ENCODE assay signal across 10 cellular contexts in genomic region chr20:50792708-50793574, GRCh38. TPM values are rescaled to one million over a fixed set of nuclear protein-coding genes. Genes with fewer than 3 reads are reported as not detected.
DNase-seq lines count a peak whose midpoint lies in the region; ATAC-seq lines count a peak whose summit lies in the region.
"Had no signal": no experiment of that assay in that cellular context is flagged by ENCODE, and none has a peak within 500 bp of the region (broad histone marks: within the 10 kb centered on the region; RNA-seq: fewer than 3 reads in every experiment).

No MANE protein-coding gene starts in this region.

- no peak overlapping the region for H3K27ac ChIP-seq in naive thymus-derived CD4-positive, alpha-beta T cell (ENCODE audit: low read depth, low read length)

- no peaks in the 10 kb centered on the region for H3K27me3 Mint-ChIP-seq in activated naive CD8-positive, alpha-beta T cell
- H3K27me3 Mint-ChIP-seq in activated naive CD8-positive, alpha-beta T cell treated with anti-CD3 and anti-CD28 coated beads for 36 hours: no peaks in the 10 kb centered on the region
- no peaks in the 10 kb centered on the region for H3K27me3 Mint-ChIP-seq in activated naive CD8-positive, alpha-beta T cell treated with anti-CD3 and anti-CD28 coated beads, Interleukin-2, amount 50 U/mL, for 24 hours
- no peaks in the 10 kb centered on the region for H3K27me3 Mint-ChIP-seq in naive thymus-derived CD4-positive, alpha-beta T cell
- H3K27me3 Mint-ChIP-seq in activated CD4-positive, alpha-beta memory T cell treated with anti-CD3 and anti-CD28 coated beads, Interleukin-2, amount 10 ng/mL, durations not matched to agents 7 days and 5 days: no peaks in the 10 kb centered on the region

- peak overlapping the region; percentile 36 for H3K27ac Mint-ChIP-seq in activated naive CD8-positive, alpha-beta T cell
- H3K27ac Mint-ChIP-seq in activated naive CD8-positive, alpha-beta T cell treated with anti-CD3 and anti-CD28 coated beads for 36 hours: no peak overlapping the region
- H3K27ac Mint-ChIP-seq in activated naive CD8-positive, alpha-beta T cell treated with anti-CD3 and anti-CD28 coated beads, Interleukin-2, amount 50 U/mL, for 24 hours: peak overlapping the region; percentile 46
- peak overlapping the region in 5 of 9 donors; percentile 53 to 66 (median 63) for H3K27ac Mint-ChIP-seq in naive thymus-derived CD4-positive, alpha-beta T cell
- H3K27ac Mint-ChIP-seq in activated CD4-positive, alpha-beta memory T cell treated with anti-CD3 and anti-CD28 coated beads, Interleukin-2, amount 10 ng/mL, durations not matched to agents 7 days and 5 days: no peak overlapping the region

- no peak overlapping the region for H3K4me3 ChIP-seq in naive thymus-derived CD4-positive, alpha-beta T cell (ENCODE audit: low read length)

- no peaks in the 10 kb centered on the region for H3K9me3 ChIP-seq in naive thymus-derived CD4-positive, alpha-beta T cell (ENCODE audit: control insufficient read depth in 2 of 3, low read length in 3 of 3)

- no peaks in the 10 kb centered on the region for H3K27me3 ChIP-seq in naive thymus-derived CD4-positive, alpha-beta T cell (ENCODE audit: control insufficient read depth in 2 of 2, insufficient read depth in 2 of 2, low read length in 2 of 2)

- H3K4me1 ChIP-seq in naive thymus-derived CD4-positive, alpha-beta T cell (ENCODE audit: control insufficient read depth in 2 of 2, insufficient read depth in 2 of 2, low read length in 2 of 2): peaks cover 11 to 18% of the 10 kb centered on the region in 2 donors

- H3K4me3 Mint-ChIP-seq in activated naive CD8-positive, alpha-beta T cell: peak overlapping the region; percentile 69
- H3K4me3 Mint-ChIP-seq in activated naive CD8-positive, alpha-beta T cell treated with anti-CD3 and anti-CD28 coated beads for 36 hours: no peak overlapping the region
- no peak overlapping the region for H3K4me3 Mint-ChIP-seq in activated naive CD8-positive, alpha-beta T cell treated with anti-CD3 and anti-CD28 coated beads, Interleukin-2, amount 50 U/mL, for 24 hours
- peak overlapping the region in 8 of 10 donors; percentile 41 to 84 (median 67) for H3K4me3 Mint-ChIP-seq in naive thymus-derived CD4-positive, alpha-beta T cell
- no peak overlapping the region for H3K4me3 Mint-ChIP-seq in activated CD4-positive, alpha-beta memory T cell treated with anti-CD3 and anti-CD28 coated beads, Interleukin-2, amount 10 ng/mL, durations not matched to agents 7 days and 5 days

- intact Hi-C loops in naive thymus-derived CD4-positive, alpha-beta T cell (cut with micrococcal nuclease): loop anchor here (5.0 to 10.0 kb wide), 3 partner anchors 39 to 601 kb away; partner anchors contain the start of gene CEBPB (in 1 of the 2)

- peaks cover 0 to 4% (median 0%) of the 10 kb centered on the region in 3 experiments for H3K36me3 ChIP-seq in naive thymus-derived CD4-positive, alpha-beta T cell (ENCODE audit: control insufficient read depth in 2 of 3, insufficient read depth in 3 of 3, low read length in 3 of 3)

- DNase-seq in activated naive CD8-positive, alpha-beta T cell treated with anti-CD3 and anti-CD28 coated beads for 36 hours: no peak
- no peak for DNase-seq in activated naive CD8-positive, alpha-beta T cell treated with anti-CD3 and anti-CD28 coated beads, Interleukin-2, amount 50 U/mL, for 24 hours
- no peak for DNase-seq in naive thymus-derived CD4-positive, alpha-beta T cell
- DNase-seq in NCI-H526 (lab: John Stamatoyannopoulos, UW): no peak
- DNase-seq in activated CD4-positive, alpha-beta memory T cell treated with anti-CD3 and anti-CD28 coated beads, Interleukin-2, amount 10 ng/mL, durations not matched to agents 7 days and 5 days: no peak
- no peak for DNase-seq in NAMALWA (ENCODE audit: low spot score)
- DNase-seq: NCI-H2107 had no signal

- POLR2A ChIA-PET in naive thymus-derived CD4-positive, alpha-beta T cell (lab: Charles Lee): interaction anchor here (0.9 to 3.4 kb wide), 7 partner anchors 9 to 283 kb away, joined by 3 to 79 read pairs (median 5); partner anchors contain the start of genes ADNP and PTPN1
- POLR2A ChIA-PET in activated CD4-positive, alpha-beta memory T cell treated with anti-CD3 and anti-CD28 coated beads, Interleukin-2, amount 10 ng/mL, durations not matched to agents 7 days and 5 days (lab: Charles Lee): interaction anchor here (0.6 to 6.5 kb wide), 2 partner anchors 83 to 135 kb away, joined by 3 to 134 read pairs; partner anchors contain the start of gene ADNP

- no peaks in the 10 kb centered on the region for H3K36me3 Mint-ChIP-seq in activated naive CD8-positive, alpha-beta T cell
- no peaks in the 10 kb centered on the region for H3K36me3 Mint-ChIP-seq in activated naive CD8-positive, alpha-beta T cell treated with anti-CD3 and anti-CD28 coated beads for 36 hours
- H3K36me3 Mint-ChIP-seq in activated naive CD8-positive, alpha-beta T cell treated with anti-CD3 and anti-CD28 coated beads, Interleukin-2, amount 50 U/mL, for 24 hours (ENCODE audit: low read depth): peaks cover 3% of the 10 kb centered on the region
- H3K36me3 Mint-ChIP-seq in naive thymus-derived CD4-positive, alpha-beta T cell: no peaks in the 10 kb centered on the region
- no peaks in the 10 kb centered on the region for H3K36me3 Mint-ChIP-seq in activated CD4-positive, alpha-beta memory T cell treated with anti-CD3 and anti-CD28 coated beads, Interleukin-2, amount 10 ng/mL, durations not matched to agents 7 days and 5 days (ENCODE audit: low read depth)

- H3K9me3 Mint-ChIP-seq in activated naive CD8-positive, alpha-beta T cell (ENCODE audit: low read depth): no peaks in the 10 kb centered on the region
- no peaks in the 10 kb centered on the region for H3K9me3 Mint-ChIP-seq in activated naive CD8-positive, alpha-beta T cell treated with anti-CD3 and anti-CD28 coated beads for 36 hours
- H3K9me3 Mint-ChIP-seq in activated naive CD8-positive, alpha-beta T cell treated with anti-CD3 and anti-CD28 coated beads, Interleukin-2, amount 50 U/mL, for 24 hours: no peaks in the 10 kb centered on the region
- no peaks in the 10 kb centered on the region for H3K9me3 Mint-ChIP-seq in naive thymus-derived CD4-positive, alpha-beta T cell
- no peaks in the 10 kb centered on the region for H3K9me3 Mint-ChIP-seq in activated CD4-positive, alpha-beta memory T cell treated with anti-CD3 and anti-CD28 coated beads, Interleukin-2, amount 10 ng/mL, durations not matched to agents 7 days and 5 days

- CTCF ChIA-PET in naive thymus-derived CD4-positive, alpha-beta T cell (lab: Charles Lee): interaction anchor here (0.6 to 9.0 kb wide), 10 partner anchors 11 to 180 kb away, joined by 3 to 147 read pairs (median 4); partner anchors contain the start of genes ADNP, DPM1 and MOCS3
- CTCF ChIA-PET in activated CD4-positive, alpha-beta memory T cell treated with anti-CD3 and anti-CD28 coated beads, Interleukin-2, amount 10 ng/mL, durations not matched to agents 7 days and 5 days (lab: Charles Lee): interaction anchor here (0.6 to 11.6 kb wide), 24 partner anchors 9 to 623 kb away, joined by 3 to 289 read pairs (median 6); partner anchors contain the start of genes ADNP, DPM1 and MOCS3

- no peak for ATAC-seq in activated naive CD8-positive, alpha-beta T cell treated with anti-CD3 and anti-CD28 coated beads, Interleukin-2, amount 50 U/mL, for 24 hours
- ATAC-seq in naive thymus-derived CD4-positive, alpha-beta T cell: no peak
- no peak for ATAC-seq in HG02981 (IDR thresholded peaks at IDR 0.05; ENCODE audit: unreplicated experiment)
- ATAC-seq: left ventricle myocardium superior had no signal

- peaks cover 20% of the 10 kb centered on the region for H3K4me1 Mint-ChIP-seq in activated naive CD8-positive, alpha-beta T cell (ENCODE audit: low read depth)
- H3K4me1 Mint-ChIP-seq in activated naive CD8-positive, alpha-beta T cell treated with anti-CD3 and anti-CD28 coated beads for 36 hours: peaks cover 17% of the 10 kb centered on the region
- peaks cover 21% of the 10 kb centered on the region for H3K4me1 Mint-ChIP-seq in activated naive CD8-positive, alpha-beta T cell treated with anti-CD3 and anti-CD28 coated beads, Interleukin-2, amount 50 U/mL, for 24 hours
- H3K4me1 Mint-ChIP-seq in naive thymus-derived CD4-positive, alpha-beta T cell: peaks cover 0 to 36% (median 22%) of the 10 kb centered on the region in 7 donors
- peaks cover 26% of the 10 kb centered on the region for H3K4me1 Mint-ChIP-seq in activated CD4-positive, alpha-beta memory T cell treated with anti-CD3 and anti-CD28 coated beads, Interleukin-2, amount 10 ng/mL, durations not matched to agents 7 days and 5 days

RNA-seq across cellular contexts. Expression of gene BCAS4, which starts 1.9 kb away (rescaled TPM):
- 10 to 100 TPM; 27.1 to 28.9 TPM for total RNA-seq in activated naive CD8-positive, alpha-beta T cell treated with anti-CD3 and anti-CD28 coated beads for 36 hours
- 10 to 100 TPM in 4 of 5 experiments, 1 to 10 TPM in 1; 5.5 to 54.0 (median 45.0) TPM for total RNA-seq in naive thymus-derived CD4-positive, alpha-beta T cell
- polyA plus RNA-seq in naive thymus-derived CD4-positive, alpha-beta T cell: 10 to 100 TPM; 23.3 to 24.1 TPM
- total RNA-seq in activated CD4-positive, alpha-beta memory T cell treated with anti-CD3 and anti-CD28 coated beads, Interleukin-2, amount 10 ng/mL, durations not matched to agents 7 days and 5 days: 1 to 10 TPM; 6.3 to 6.6 TPM

Comparison
In these comparisons a context has a peak if more than half of its experiments do, and no peak if none do; other contexts are left out.
1. H3K27ac Mint-ChIP-seq: peak in activated naive CD8-positive, alpha-beta T cell (single experiment), activated naive CD8-positive, alpha-beta T cell treated with anti-CD3 and anti-CD28 coated beads, Interleukin-2, amount 50 U/mL, for 24 hours (single experiment) and naive thymus-derived CD4-positive, alpha-beta T cell (5 of 9); none in activated naive CD8-positive, alpha-beta T cell treated with anti-CD3 and anti-CD28 coated beads for 36 hours (single experiment) and activated CD4-positive, alpha-beta memory T cell treated with anti-CD3 and anti-CD28 coated beads, Interleukin-2, amount 10 ng/mL, durations not matched to agents 7 days and 5 days (single experiment).
2. H3K4me3 Mint-ChIP-seq: peak in activated naive CD8-positive, alpha-beta T cell (single experiment) and naive thymus-derived CD4-positive, alpha-beta T cell (8 of 10); none in activated naive CD8-positive, alpha-beta T cell treated with anti-CD3 and anti-CD28 coated beads for 36 hours (single experiment), activated naive CD8-positive, alpha-beta T cell treated with anti-CD3 and anti-CD28 coated beads, Interleukin-2, amount 50 U/mL, for 24 hours (single experiment) and activated CD4-positive, alpha-beta memory T cell treated with anti-CD3 and anti-CD28 coated beads, Interleukin-2, amount 10 ng/mL, durations not matched to agents 7 days and 5 days (single experiment).